In genomic region chr9:129480227-129480626, GRCh38 we compare ENCODE assay signal across 2 cellular contexts.
TF ChIP-seq lines count a peak whose summit lies in the region.

No MANE protein-coding gene starts in this region.

TF ChIP-seq in GM23338, 12 proteins besides CTCF, POLR2A, EP300 and RAD21:
- no peak for TF ChIP-seq ETS1 (IDR thresholded peaks at IDR 0.05)
- no peak for TF ChIP-seq EZH2phosphoT487 (IDR thresholded peaks at IDR 0.05; ENCODE audit: unreplicated experiment)
- no peak for TF ChIP-seq POLR2AphosphoS5 (IDR thresholded peaks at IDR 0.05; ENCODE audit: low read depth)
- no peak for TF ChIP-seq NANOG (IDR thresholded peaks at IDR 0.05; ENCODE audit: borderline replicate concordance)
- TF ChIP-seq STAT1 (IDR thresholded peaks at IDR 0.05; ENCODE audit: unreplicated experiment) = no peak
- TF ChIP-seq EZH2 (IDR thresholded peaks at IDR 0.05; ENCODE audit: low read depth, unreplicated experiment) = no peak
- TF ChIP-seq ZNF462 (CRISPR knock-in tag; IDR thresholded peaks at IDR 0.05) = no peak
- TF ChIP-seq ZNF114 (CRISPR knock-in tag; IDR thresholded peaks at IDR 0.05) = no peak
- no peak for TF ChIP-seq JUNB (IDR thresholded peaks at IDR 0.05; ENCODE audit: unreplicated experiment)
- TF ChIP-seq CREB1 (CRISPR knock-in tag; IDR thresholded peaks at IDR 0.05; ENCODE audit: low read depth) = no peak
- TF ChIP-seq ZNF331 (CRISPR knock-in tag; IDR thresholded peaks at IDR 0.05; ENCODE audit: low read depth) = no peak
- no peak for TF ChIP-seq REST (IDR thresholded peaks at IDR 0.05; ENCODE audit: unreplicated experiment)

TF ChIP-seq in liver, 16 proteins besides CTCF, POLR2A, EP300 and RAD21:
- peak; percentile 0 for TF ChIP-seq NR2F2 (IDR thresholded peaks at IDR 0.05)
- TF ChIP-seq HNF4G (IDR thresholded peaks at IDR 0.05) = no peak
- TF ChIP-seq FOXA2 (IDR thresholded peaks at IDR 0.05) = no peak
- no peak for TF ChIP-seq GABPA (IDR thresholded peaks at IDR 0.05 in 1 of 2, conservative IDR thresholded peaks at IDR 0.05 in 1 of 2)
- TF ChIP-seq HNF4A (conservative IDR thresholded peaks at IDR 0.05) = no peak
- no peak for TF ChIP-seq YY1 (IDR thresholded peaks at IDR 0.05)
